ENCODE assay signal across 9 cellular contexts in genomic region chr15:70023769-70024491, GRCh38.
DNase-seq lines count a peak whose midpoint lies in the region; FAIRE-seq and TF ChIP-seq lines count a peak whose summit lies in the region.
"Had no signal": no experiment of that assay in that cellular context is flagged by ENCODE, and none has a peak within 500 bp of the region (broad histone marks: within the 10 kb centered on the region; RNA-seq: fewer than 3 reads in every experiment).

No MANE protein-coding gene starts in this region.

- no peak overlapping the region for H3K18ac ChIP-seq in trophoblast cell (ENCODE audit: low read length)

- H3K4ac ChIP-seq in trophoblast cell (ENCODE audit: low read depth, low read length): no peak overlapping the region

- no peaks in the 10 kb centered on the region for H3K79me1 ChIP-seq in trophoblast cell (ENCODE audit: low read length)

- H3K9me1 ChIP-seq in keratinocyte (ENCODE audit: control insufficient read depth, extremely low read depth, insufficient read depth, low read length): no peaks in the 10 kb centered on the region

- no peak overlapping the region for H2BK12ac ChIP-seq in trophoblast cell (ENCODE audit: low read length)

- no CpG with 5 or more reads among the region's 16 CpGs for WGBS in trophoblast cell (ENCODE audit: extremely low coverage, insufficient coverage, insufficient read length)

- H3K4me1 ChIP-seq in adipocyte (ENCODE audit: control insufficient read depth, insufficient read depth, low read length) (peaks cover 37% of the 10 kb centered on the region), keratinocyte (ENCODE audit: control insufficient read depth, extremely low read depth, insufficient read depth, low read length) (peaks cover 23% of the 10 kb centered on the region), trophoblast cell (ENCODE audit: control insufficient read depth in 1 of 2, insufficient read depth in 2 of 2, low read length in 2 of 2) (peaks cover 4 to 6% of the 10 kb centered on the region in 2 experiments)

- H3K79me2 ChIP-seq in keratinocyte (ENCODE audit: control insufficient read depth, insufficient read depth, low read length): no peaks in the 10 kb centered on the region
- no peaks in the 10 kb centered on the region for H3K79me2 ChIP-seq in trophoblast cell (ENCODE audit: control insufficient read depth, insufficient read depth, low read length, poor library complexity)

- no peaks in the 10 kb centered on the region for H3K36me3 ChIP-seq in adipocyte (ENCODE audit: control insufficient read depth, insufficient read depth, low read length, severe bottlenecking)
- no peaks in the 10 kb centered on the region for H3K36me3 ChIP-seq in keratinocyte (ENCODE audit: control insufficient read depth in 2 of 2, extremely low read depth in 1 of 2, insufficient read depth in 2 of 2, low read length in 2 of 2)
- H3K36me3 ChIP-seq in trophoblast cell (ENCODE audit: control insufficient read depth in 1 of 2, insufficient read depth in 2 of 2, low read length in 2 of 2): no peaks in the 10 kb centered on the region

- H3K4me2 ChIP-seq in keratinocyte (ENCODE audit: control insufficient read depth, extremely low read depth, insufficient read depth, low read depth, low read length) (peak overlapping the region; percentile 70), trophoblast cell (ENCODE audit: low read length) (no peak overlapping the region)

- H3K9me3 ChIP-seq in adipocyte (ENCODE audit: control insufficient read depth, low read length) (no peaks in the 10 kb centered on the region), keratinocyte (ENCODE audit: control insufficient read depth, low read depth, low read length) (no peaks in the 10 kb centered on the region), trophoblast cell (ENCODE audit: insufficient read depth, low read depth, low read length) (peaks cover 2% of the 10 kb centered on the region)

- dilution Hi-C loops in keratinocyte (cut with MboI; ENCODE audit: extremely low pct_ligation_motif_present, low sequenced_read_pairs): no loop called here

- peak; percentile 37 for DNase-seq in activated effector memory CD4-positive, alpha-beta T cell treated with anti-CD3 and anti-CD28 coated beads, Interleukin-2, amount 50 U/mL, for 16 hours
- no peak for DNase-seq in activated effector memory CD4-positive, alpha-beta T cell treated with Interleukin-2 at 50 U/mL for 16 hours
- peak; percentile 49 for DNase-seq in adipocyte (ENCODE audit: low read depth)
- no peak for DNase-seq in keratinocyte (ENCODE audit: low read depth, low spot score)
- peak; percentile 62 for DNase-seq in ureter (ENCODE audit: low spot score)
- no peak for DNase-seq in stimulated activated CD4-positive, alpha-beta T cell treated with anti-CD3 and anti-CD28 coated beads, Interleukin-4, amount 100 ng/mL, for 4 hours
- DNase-seq in trophoblast cell: no peak
- DNase-seq in NCI-H1048 (lab: John Stamatoyannopoulos, UW): no peak
- DNase-seq: NCI-H774 had no signal

- no peak overlapping the region for H2AK5ac ChIP-seq in trophoblast cell (ENCODE audit: low read length)

- no peak for TF ChIP-seq CTCF in keratinocyte (optimal IDR thresholded peaks at IDR 0.05 in 1 of 3, IDR thresholded peaks at IDR 0.05 in 1 of 3, conservative IDR thresholded peaks at IDR 0.05 in 1 of 3; ENCODE audit: extremely low read depth in 1 of 3, insufficient read depth in 2 of 3, low read length in 3 of 3)

- no peak overlapping the region for H4K12ac ChIP-seq in trophoblast cell (ENCODE audit: low read depth, low read length)

- H3K27me3 ChIP-seq in adipocyte (replicated peaks; ENCODE audit: control insufficient read depth, insufficient read depth, low read length) (peaks cover 41% of the 10 kb centered on the region), keratinocyte (ENCODE audit: control insufficient read depth, extremely low read depth, insufficient read depth, low read length) (peaks cover 45% of the 10 kb centered on the region), trophoblast cell (ENCODE audit: insufficient read depth, low read length) (no peaks in the 10 kb centered on the region)

- peak; percentile 52 for FAIRE-seq in keratinocyte (lab: Jason Lieb, UNC)

- H3K27ac ChIP-seq in keratinocyte (ENCODE audit: control insufficient read depth, insufficient read depth, low read length) (peak overlapping the region; percentile 72), trophoblast cell (ENCODE audit: low read depth, low read length) (no peak overlapping the region)

- H3K23ac ChIP-seq in trophoblast cell (ENCODE audit: low read length): no peak overlapping the region

- no peaks in the 10 kb centered on the region for H4K20me1 ChIP-seq in keratinocyte (ENCODE audit: control insufficient read depth, extremely low read depth, insufficient read depth, low read length)

- H3K9ac ChIP-seq in adipocyte (ENCODE audit: low read length): peak overlapping the region; percentile 41
- H3K9ac ChIP-seq in keratinocyte (ENCODE audit: control insufficient read depth, extremely low read depth, insufficient read depth, low read length): peak overlapping the region; percentile 57
- H3K9ac ChIP-seq in trophoblast cell (ENCODE audit: low read length): no peak overlapping the region

- H2AFZ ChIP-seq in keratinocyte (ENCODE audit: control insufficient read depth, low read length) (peak overlapping the region; percentile 57), trophoblast cell (ENCODE audit: insufficient read depth, low read length, poor library complexity) (no peak overlapping the region)

- H3K14ac ChIP-seq in trophoblast cell (ENCODE audit: low read length): no peak overlapping the region

- no peak overlapping the region for H2BK120ac ChIP-seq in trophoblast cell (ENCODE audit: insufficient read depth, low read length, poor library complexity)

- no peak overlapping the region for H4K91ac ChIP-seq in trophoblast cell (ENCODE audit: low read depth, low read length)

- H3K4me3 ChIP-seq in adipocyte (ENCODE audit: low read length) (peak overlapping the region; percentile 53), keratinocyte (ENCODE audit: control insufficient read depth in 2 of 3, extremely low read depth in 1 of 3, insufficient read depth in 2 of 3, low read depth in 1 of 3, low read length in 3 of 3) (peak overlapping the region in 2 of 3 experiments; percentile 0 to 18), trophoblast cell (ENCODE audit: low read depth, low read length) (no peak overlapping the region)

- no peak overlapping the region for H2BK5ac ChIP-seq in trophoblast cell (ENCODE audit: low read depth, low read length, poor library complexity)

- no peak overlapping the region for H4K8ac ChIP-seq in trophoblast cell (ENCODE audit: low read depth, low read length)

Comparison
In these comparisons a context has a peak if more than half of its experiments do, and no peak if none do; other contexts are left out.
1. DNase-seq: peak in activated effector memory CD4-positive, alpha-beta T cell treated with anti-CD3 and anti-CD28 coated beads, Interleukin-2, amount 50 U/mL, for 16 hours (single experiment), adipocyte (single experiment) and ureter (single experiment); none in activated effector memory CD4-positive, alpha-beta T cell treated with Interleukin-2 at 50 U/mL for 16 hours (single experiment), keratinocyte (single experiment), stimulated activated CD4-positive, alpha-beta T cell treated with anti-CD3 and anti-CD28 coated beads, Interleukin-4, amount 100 ng/mL, for 4 hours (0 of 2), trophoblast cell (0 of 2) and NCI-H1048 (single experiment).